23 cellular contexts compared by ENCODE assay signal in the genomic region with DNA sequence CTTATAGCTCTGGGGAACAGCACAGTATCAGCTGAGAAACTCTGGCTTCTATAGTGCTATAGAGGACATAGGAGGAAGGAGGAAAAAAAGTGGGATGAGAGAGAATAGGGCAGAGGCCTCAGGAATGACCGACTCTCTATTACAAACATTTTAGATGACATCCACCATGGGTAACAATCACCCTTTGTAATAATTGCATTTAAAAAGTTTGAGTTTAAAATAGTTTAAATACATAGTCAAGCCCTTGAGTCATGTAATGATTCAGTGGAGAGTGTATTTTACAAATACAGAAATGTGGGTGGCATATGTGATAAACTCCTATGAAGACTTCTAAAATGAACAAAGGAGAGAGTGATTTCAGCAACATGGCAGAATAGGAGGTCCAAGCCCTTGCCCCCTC.
DNase-seq lines count a peak whose midpoint lies in the region; ATAC-seq and TF ChIP-seq lines count a peak whose summit lies in the region.
"Had no signal": no experiment of that assay in that cellular context is flagged by ENCODE, and none has a peak within 500 bp of the region (broad histone marks: within the 10 kb centered on the region; RNA-seq: fewer than 3 reads in every experiment).

No MANE protein-coding gene starts in this region.

- peak; percentile 94 for ATAC-seq in PC-3
- no peak for ATAC-seq in activated T-helper 17 cell treated with anti-CD3 and anti-CD28 coated beads, Interleukin-2, amount 50 U/mL, for 72 hours (replicated peaks)
- ATAC-seq in naive thymus-derived CD8-positive, alpha-beta T cell = no peak
- ATAC-seq: activated T-cell treated with anti-CD3 and anti-CD28 coated beads, Interleukin-2, amount 50 U/mL, for 72 hours; left colon; stimulated activated effector memory CD8-positive, alpha-beta T cell treated with anti-CD3 and anti-CD28 coated beads, Interleukin-12 subunit alpha, Interleukin-12 subunit beta, amount 100 ng/mL, for 72 hours had no signal

- H3K36me3 ChIP-seq in PC-3 (ENCODE audit: low read depth, low read length) (peaks cover 4% of the 10 kb centered on the region), suprapubic skin (no peaks in the 10 kb centered on the region)
- H3K36me3 ChIP-seq: esophagus squamous epithelium had no signal

- TF ChIP-seq CTCF in PC-3 (conservative IDR thresholded peaks at IDR 0.05; ENCODE audit: low read depth, low read length) = no peak
- no peak for TF ChIP-seq CTCF in epithelial cell of esophagus (IDR thresholded peaks at IDR 0.05; ENCODE audit: insufficient read depth, low read depth, low read length, missing control alignments)
- no peak for TF ChIP-seq CTCF in suprapubic skin (IDR thresholded peaks at IDR 0.05)

- peaks cover 31% of the 10 kb centered on the region for H3K4me1 ChIP-seq in PC-3 (ENCODE audit: insufficient read depth, low read length)
- H3K4me1 ChIP-seq in suprapubic skin = no peaks in the 10 kb centered on the region
- H3K4me1 ChIP-seq: esophagus squamous epithelium had no signal

- H3K27ac ChIP-seq in PC-3 (ENCODE audit: low read length) (peak overlapping the region; percentile 89), suprapubic skin (no peak overlapping the region)
- H3K27ac ChIP-seq: esophagus squamous epithelium had no signal

- H3K9me3 Mint-ChIP-seq in activated T-helper 17 cell treated with anti-CD3 and anti-CD28 coated beads, Interleukin-2, amount 50 U/mL, for 72 hours = peaks cover 19% of the 10 kb centered on the region
- H3K9me3 Mint-ChIP-seq in naive thymus-derived CD8-positive, alpha-beta T cell = peaks cover 11 to 50% (median 31%) of the 10 kb centered on the region in 9 donors

- no peak overlapping the region for H3K27ac Mint-ChIP-seq in activated T-helper 17 cell treated with anti-CD3 and anti-CD28 coated beads, Interleukin-2, amount 50 U/mL, for 72 hours
- no peak overlapping the region for H3K27ac Mint-ChIP-seq in naive thymus-derived CD8-positive, alpha-beta T cell
- H3K27ac Mint-ChIP-seq: activated T-cell treated with anti-CD3 and anti-CD28 coated beads, Interleukin-2, amount 50 U/mL, for 72 hours; brain; CD4-positive, CD25-positive, alpha-beta regulatory T cell; nephron progenitor cell; stimulated activated effector memory CD8-positive, alpha-beta T cell treated with anti-CD3 and anti-CD28 coated beads, Interleukin-12 subunit alpha, Interleukin-12 subunit beta, amount 100 ng/mL, for 72 hours had no signal

- H3K9me2 ChIP-seq in PC-3 (replicated peaks; ENCODE audit: low read length) = no peaks in the 10 kb centered on the region

- H4K20me1 ChIP-seq in PC-3 (ENCODE audit: low read length) = no peaks in the 10 kb centered on the region

- peaks cover 11% of the 10 kb centered on the region; the same call in 1 of the 2 replicates for H3K9me3 ChIP-seq in PC-3 (ENCODE audit: low read length)
- no peaks in the 10 kb centered on the region for H3K9me3 ChIP-seq in suprapubic skin

- H3K4me3 Mint-ChIP-seq in activated T-helper 17 cell treated with anti-CD3 and anti-CD28 coated beads, Interleukin-2, amount 50 U/mL, for 72 hours = no peak overlapping the region
- no peak overlapping the region for H3K4me3 Mint-ChIP-seq in naive thymus-derived CD8-positive, alpha-beta T cell
- H3K4me3 Mint-ChIP-seq: activated T-cell treated with anti-CD3 and anti-CD28 coated beads, Interleukin-2, amount 50 U/mL, for 72 hours; brain; CD4-positive, CD25-positive, alpha-beta regulatory T cell; nephron progenitor cell; stimulated activated effector memory CD8-positive, alpha-beta T cell treated with anti-CD3 and anti-CD28 coated beads, Interleukin-12 subunit alpha, Interleukin-12 subunit beta, amount 100 ng/mL, for 72 hours had no signal

- no TSS peak for BruUV-seq in PC-3 (replicated peaks; lab: Mats Ljungman, UMichigan)

- intact Hi-C loops in PC-3 (cut with micrococcal nuclease) (loop anchor here (2.0 kb wide), 1 partner anchor 187 kb away; no protein-coding TSS in a partner anchor), posterior vena cava (cut with DNase I) (no loop called here)

- H3K27me3 Mint-ChIP-seq in activated T-helper 17 cell treated with anti-CD3 and anti-CD28 coated beads, Interleukin-2, amount 50 U/mL, for 72 hours = no peaks in the 10 kb centered on the region
- H3K27me3 Mint-ChIP-seq in naive thymus-derived CD8-positive, alpha-beta T cell = no peaks in the 10 kb centered on the region
- H3K27me3 Mint-ChIP-seq: CD4-positive, CD25-positive, alpha-beta regulatory T cell had no signal

- peak; percentile 30 for DNase-seq in GM03348 (ENCODE audit: low spot score)
- DNase-seq in PC-3 = peak; percentile 78
- DNase-seq in epithelial cell of esophagus (ENCODE audit: low read depth) = peak; percentile 16
- DNase-seq in posterior vena cava (ENCODE audit: low spot score) = no peak
- no peak for DNase-seq in suprapubic skin (ENCODE audit: low spot score in 2 of 2)
- no peak for DNase-seq in naive thymus-derived CD8-positive, alpha-beta T cell
- DNase-seq: activated CD4-positive, alpha-beta T cell treated with anti-CD3 and anti-CD28 coated beads, Interleukin-2, amount 50 U/mL, for 4 hours; activated naive CD4-positive, alpha-beta T cell treated with Interleukin-2 at 50 U/mL for 16 hours; activated T-cell treated with anti-CD3 and anti-CD28 coated beads, Interleukin-2, amount 50 U/mL, for 72 hours; CD4-positive, CD25-positive, alpha-beta regulatory T cell; esophagus squamous epithelium; hypothalamus; left colon; NCI-H1105 treated with DMSO at 0.1 percent for 48 hours; NCI-H1930; NCI-H2171 treated with DMSO at 0.1 percent for 48 hours; NCI-H510A treated with DMSO at 0.1 percent for 48 hours; nephron progenitor cell; RPMI8226; trophoblast cell had no signal

- no peaks in the 10 kb centered on the region for H3K79me2 ChIP-seq in PC-3 (ENCODE audit: low read length)

- no peak for TF ChIP-seq EP300 in suprapubic skin (IDR thresholded peaks at IDR 0.05)

- H3K4me2 ChIP-seq in PC-3 (ENCODE audit: low read length) = peak overlapping the region; percentile 42

- no peaks in the 10 kb centered on the region for H3F3A ChIP-seq in PC-3 (ENCODE audit: low read length, unreplicated experiment)

- no peak overlapping the region for H3K4me3 ChIP-seq in PC-3 (ENCODE audit: low read length)
- no peak overlapping the region for H3K4me3 ChIP-seq in epithelial cell of esophagus (ENCODE audit: low read length)
- no peak overlapping the region for H3K4me3 ChIP-seq in suprapubic skin
- H3K4me3 ChIP-seq: esophagus squamous epithelium had no signal

- WGBS in suprapubic skin = 67% methylated on average over 1 of the region's 1 CpG

- CTCF ChIA-PET in PC-3 (lab: Charles Lee) = no interaction called here

- no peaks in the 10 kb centered on the region for H3K4me1 Mint-ChIP-seq in activated T-helper 17 cell treated with anti-CD3 and anti-CD28 coated beads, Interleukin-2, amount 50 U/mL, for 72 hours
- H3K4me1 Mint-ChIP-seq in naive thymus-derived CD8-positive, alpha-beta T cell = no peaks in the 10 kb centered on the region
- H3K4me1 Mint-ChIP-seq: brain; nephron progenitor cell; stimulated activated effector memory CD8-positive, alpha-beta T cell treated with anti-CD3 and anti-CD28 coated beads, Interleukin-12 subunit alpha, Interleukin-12 subunit beta, amount 100 ng/mL, for 72 hours had no signal

- no peaks in the 10 kb centered on the region for H3K27me3 ChIP-seq in PC-3 (ENCODE audit: low read length)
- H3K27me3 ChIP-seq in suprapubic skin = no peaks in the 10 kb centered on the region
- H3K27me3 ChIP-seq: esophagus squamous epithelium had no signal

- peak overlapping the region; percentile 52 for H3K9ac ChIP-seq in PC-3 (ENCODE audit: low read length)

- H3K36me3 Mint-ChIP-seq in activated T-helper 17 cell treated with anti-CD3 and anti-CD28 coated beads, Interleukin-2, amount 50 U/mL, for 72 hours (ENCODE audit: low read depth) = no peaks in the 10 kb centered on the region
- H3K36me3 Mint-ChIP-seq in naive thymus-derived CD8-positive, alpha-beta T cell = peaks cover 0 to 15% (median 0%) of the 10 kb centered on the region in 3 donors
- H3K36me3 Mint-ChIP-seq: brain; CD4-positive, CD25-positive, alpha-beta regulatory T cell; stimulated activated effector memory CD8-positive, alpha-beta T cell treated with anti-CD3 and anti-CD28 coated beads, Interleukin-12 subunit alpha, Interleukin-12 subunit beta, amount 100 ng/mL, for 72 hours had no signal

- no peak overlapping the region for H2AFZ ChIP-seq in PC-3 (ENCODE audit: low read length)

- no peak for TF ChIP-seq POLR2A in suprapubic skin (IDR thresholded peaks at IDR 0.05)

- POLR2A ChIA-PET in PC-3 (lab: Charles Lee; ENCODE audit: unreplicated experiment) = no interaction called here
- POLR2A ChIA-PET in naive thymus-derived CD8-positive, alpha-beta T cell (lab: Charles Lee) = no interaction called here

Comparison
In these comparisons a context has a peak if more than half of its experiments do, and no peak if none do; other contexts are left out.
1. DNase-seq: peak in GM03348 (single experiment), PC-3 (single experiment) and epithelial cell of esophagus (single experiment); none in posterior vena cava (single experiment), suprapubic skin (0 of 2) and naive thymus-derived CD8-positive, alpha-beta T cell (0 of 10).